9 cellular contexts compared by ENCODE assay signal in the genomic region with DNA sequence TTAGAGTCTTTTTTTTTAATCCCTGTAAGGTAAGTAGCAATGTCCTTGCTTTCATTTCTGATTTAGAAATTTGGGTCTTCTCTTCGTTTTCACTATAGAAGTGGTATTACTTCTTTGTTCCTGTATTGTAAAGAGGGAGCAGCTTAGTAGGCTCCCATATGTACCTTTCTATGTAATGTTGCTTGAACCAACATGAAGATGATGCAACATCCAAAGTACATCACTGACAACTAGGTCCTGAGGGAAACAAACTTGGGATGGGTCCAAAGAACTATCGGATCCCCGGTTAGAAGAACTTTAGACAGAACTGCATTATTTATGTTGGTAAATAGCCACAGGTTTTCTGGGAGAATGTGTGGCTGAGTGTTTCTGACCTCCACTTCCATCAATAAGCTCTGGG. TPM values are rescaled to one million over a fixed set of nuclear protein-coding genes. Genes with fewer than 3 reads are reported as not detected.
DNase-seq lines count a peak whose midpoint lies in the region; ATAC-seq, FAIRE-seq and TF ChIP-seq lines count a peak whose summit lies in the region.
"Not testable (repeated sequence)": the region's sequence is repeated elsewhere in the genome, so short reads cannot be mapped to it uniquely, and the experiment has no call there.
"Had no signal": no experiment of that assay in that cellular context is flagged by ENCODE, and none has a peak within 500 bp of the region (broad histone marks: within the 10 kb centered on the region; RNA-seq: fewer than 3 reads in every experiment).

No MANE protein-coding gene starts in this region.

- H3K36me3 Mint-ChIP-seq in astrocyte (ENCODE audit: low read depth, unreplicated experiment) = not testable (repeated sequence)

- H3K9me3 ChIP-seq in astrocyte (ENCODE audit: insufficient read depth, low read depth, low read length); K562 (replicated peaks; ENCODE audit: control insufficient read depth, insufficient read depth, low read depth, low read length); keratinocyte (ENCODE audit: control insufficient read depth, low read depth, low read length); HepG2 (ENCODE audit: low read length); right lobe of liver: not testable (repeated sequence)

- DNase-seq in astrocyte (ENCODE audit: low read depth); K562 (ENCODE audit: extremely low read depth in 1 of 4, low spot score in 3 of 4); bronchial epithelial cell (ENCODE audit: low read depth); keratinocyte (ENCODE audit: low read depth, low spot score); left lobe of liver (ENCODE audit: low spot score); HepG2 (ENCODE audit: low spot score); right lobe of liver: not testable (repeated sequence)

- not testable (repeated sequence) for TF ChIP-seq POLR2A in K562 (conservative IDR thresholded peaks at IDR 0.05); HepG2 (IDR thresholded peaks at IDR 0.05; ENCODE audit: insufficient read depth in 1 of 2, low read depth in 2 of 2, low read length in 2 of 2); right lobe of liver (IDR thresholded peaks at IDR 0.05)

- not testable (repeated sequence) for H3K27me3 Mint-ChIP-seq in astrocyte (ENCODE audit: low read depth, unreplicated experiment)

- H3K9me1 ChIP-seq in K562 (ENCODE audit: control insufficient read depth, insufficient read depth, low read length); keratinocyte (ENCODE audit: control insufficient read depth, extremely low read depth, insufficient read depth, low read length): not testable (repeated sequence)

- WGBS in K562 (ENCODE audit: insufficient coverage, low coverage, missing lambda C conversion rate) = no CpG with 5 or more reads among the region's 3 CpGs
- WGBS in HepG2 (ENCODE audit: low lambda C conversion rate) = no CpG with 5 or more reads among the region's 3 CpGs
- no CpG with 5 or more reads among the region's 3 CpGs for WGBS in right lobe of liver (ENCODE audit: insufficient coverage, low coverage, low lambda C conversion rate, missing lambda C conversion rate)

- TF ChIP-seq RAD21 in K562 (CRISPR knock-in tag; conservative IDR thresholded peaks at IDR 0.05 in 1 of 2, IDR thresholded peaks at IDR 0.05 in 1 of 2); HepG2 (CRISPR knock-in tag; IDR thresholded peaks at IDR 0.05): not testable (repeated sequence)

- not testable (repeated sequence) for H3K9ac ChIP-seq in astrocyte (ENCODE audit: low read length); K562 (ENCODE audit: insufficient read depth in 1 of 2, low read depth in 2 of 2, low read length in 2 of 2); keratinocyte (ENCODE audit: control insufficient read depth, extremely low read depth, insufficient read depth, low read length); HepG2 (ENCODE audit: insufficient read depth, low read depth, low read length)

- CTCF ChIA-PET in K562 (lab: Yijun Ruan, JAX; ENCODE audit: low intra/inter-chr PET ratio); HepG2 (lab: Yijun Ruan, JAX; ENCODE audit: low intra/inter-chr PET ratio, low total read pairs): not testable (repeated sequence)

- H2AFZ ChIP-seq in astrocyte (ENCODE audit: low read depth, low read length); K562 (ENCODE audit: low read depth, low read length); keratinocyte (ENCODE audit: control insufficient read depth, low read length); HepG2 (ENCODE audit: low read length): not testable (repeated sequence)

- not testable (repeated sequence) for H3K4me1 ChIP-seq in astrocyte (ENCODE audit: insufficient read depth, low read length); K562 (replicated peaks in 1 of 2; ENCODE audit: control insufficient read depth in 2 of 2, insufficient read depth in 2 of 2, low read length in 2 of 2); keratinocyte (ENCODE audit: control insufficient read depth, extremely low read depth, insufficient read depth, low read length); HepG2 (ENCODE audit: insufficient read depth, low read length); right lobe of liver

- H3K4me3 Mint-ChIP-seq in astrocyte (ENCODE audit: unreplicated experiment) = not testable (repeated sequence)

- intact Hi-C loops in K562 (cut with micrococcal nuclease); HepG2 (cut with micrococcal nuclease; ENCODE audit: unreplicated experiment); right lobe of liver (cut with DNase I): not testable (repeated sequence)

- H4K20me1 ChIP-seq in astrocyte (ENCODE audit: insufficient read depth, low read length); K562 (replicated peaks; ENCODE audit: control insufficient read depth, insufficient read depth, low read length); keratinocyte (ENCODE audit: control insufficient read depth, extremely low read depth, insufficient read depth, low read length); HepG2 (ENCODE audit: insufficient read depth, low read length): not testable (repeated sequence)

- in situ Hi-C loops in K562 (cut with MboI); HepG2 (cut with HindIII; ENCODE audit: extremely low pct_ligation_motif_present, low pct_unique_long_range_greater_than_20kb): not testable (repeated sequence)

- dilution Hi-C loops in keratinocyte (cut with MboI; ENCODE audit: extremely low pct_ligation_motif_present, low sequenced_read_pairs) = not testable (repeated sequence)

- POLR2A ChIA-PET in K562 (lab: Yijun Ruan, JAX); HepG2 (lab: Yijun Ruan, JAX): not testable (repeated sequence)

- not testable (repeated sequence) for H3K9me3 Mint-ChIP-seq in astrocyte (ENCODE audit: unreplicated experiment)

- H3K27ac Mint-ChIP-seq in astrocyte (ENCODE audit: unreplicated experiment) = not testable (repeated sequence)

- BruUV-seq in K562 (replicated peaks; lab: Mats Ljungman, UMichigan); HepG2 (replicated peaks; lab: Mats Ljungman, UMichigan): not testable (repeated sequence)

- not testable (repeated sequence) for TF ChIP-seq EP300 in K562 (IDR thresholded peaks at IDR 0.05; ENCODE audit: low read length); HepG2 (IDR thresholded peaks at IDR 0.05; ENCODE audit: low read depth in 2 of 2, low read length in 2 of 2); HepG2 (CRISPR knock-in tag; IDR thresholded peaks at IDR 0.05; ENCODE audit: borderline replicate concordance)

- FAIRE-seq in astrocyte (lab: Jason Lieb, UNC) (peak; percentile 94), K562 (lab: Jason Lieb, UNC) (peak; percentile 79), bronchial epithelial cell (lab: Jason Lieb, UNC) (peak; percentile 96), keratinocyte (lab: Jason Lieb, UNC) (peak; percentile 29), HepG2 (lab: Jason Lieb, UNC) (peak; percentile 95)

- H3K27ac ChIP-seq in astrocyte (ENCODE audit: low read depth, low read length); K562 (ENCODE audit: extremely low read depth, low read depth, low read length); keratinocyte (ENCODE audit: control insufficient read depth, insufficient read depth, low read length); HepG2 (ENCODE audit: extremely low read length, insufficient read depth, low read length); right lobe of liver: not testable (repeated sequence)

- H3K79me2 ChIP-seq in astrocyte (ENCODE audit: insufficient read depth, low read length); K562 (ENCODE audit: control insufficient read depth, insufficient read depth, low read length); keratinocyte (ENCODE audit: control insufficient read depth, insufficient read depth, low read length); HepG2 (ENCODE audit: insufficient read depth, low read length): not testable (repeated sequence)

- not testable (repeated sequence) for H3K36me3 ChIP-seq in astrocyte (ENCODE audit: insufficient read depth, low read length); K562 (ENCODE audit: control insufficient read depth, insufficient read depth, low read length); bronchial epithelial cell (ENCODE audit: control insufficient read depth, insufficient read depth, low read length); keratinocyte (ENCODE audit: control insufficient read depth in 2 of 2, extremely low read depth in 1 of 2, insufficient read depth in 2 of 2, low read length in 2 of 2); HepG2 (replicated peaks in 1 of 2; ENCODE audit: control insufficient read depth in 1 of 2, insufficient read depth in 2 of 2, low read length in 2 of 2); right lobe of liver

- not testable (repeated sequence) for H3K4me1 Mint-ChIP-seq in astrocyte (ENCODE audit: low read depth, unreplicated experiment)

- not testable (repeated sequence) for H3K27me3 ChIP-seq in astrocyte (ENCODE audit: insufficient read depth, low read length); K562 (ENCODE audit: control insufficient read depth in 2 of 2, insufficient read depth in 2 of 2, low read length in 2 of 2); bronchial epithelial cell (ENCODE audit: control insufficient read depth, insufficient read depth, low read length); keratinocyte (ENCODE audit: control insufficient read depth, extremely low read depth, insufficient read depth, low read length); HepG2 (ENCODE audit: control insufficient read depth in 1 of 2, insufficient read depth in 2 of 2, low read length in 2 of 2); right lobe of liver

- not testable (repeated sequence) for H3K4me2 ChIP-seq in astrocyte (ENCODE audit: low read length); K562 (ENCODE audit: insufficient read depth, low read length); keratinocyte (ENCODE audit: control insufficient read depth, extremely low read depth, insufficient read depth, low read depth, low read length); HepG2 (ENCODE audit: low read depth, low read length)

- not testable (repeated sequence) for H3K4me3 ChIP-seq in astrocyte (ENCODE audit: insufficient read depth, low read depth, low read length); K562; bronchial epithelial cell (ENCODE audit: low read depth, low read length); keratinocyte (ENCODE audit: control insufficient read depth in 2 of 3, extremely low read depth in 1 of 3, insufficient read depth in 2 of 3, low read depth in 1 of 3, low read length in 3 of 3); HepG2 (replicated peaks in 1 of 3; ENCODE audit: insufficient read depth in 1 of 3, low read depth in 2 of 3, low read length in 3 of 3); right lobe of liver

- not testable (repeated sequence) for TF ChIP-seq CTCF in astrocyte (IDR thresholded peaks at IDR 0.05; ENCODE audit: insufficient read depth, low read depth, low read length); K562 (IDR thresholded peaks at IDR 0.05 in 2 of 3, conservative IDR thresholded peaks at IDR 0.05 in 1 of 3; ENCODE audit: insufficient read depth in 2 of 3, low read depth in 1 of 3, low read length in 3 of 3); bronchial epithelial cell (IDR thresholded peaks at IDR 0.05; ENCODE audit: insufficient read depth, low read length, severe bottlenecking); keratinocyte (optimal IDR thresholded peaks at IDR 0.05 in 1 of 3, IDR thresholded peaks at IDR 0.05 in 1 of 3, conservative IDR thresholded peaks at IDR 0.05 in 1 of 3; ENCODE audit: extremely low read depth in 1 of 3, insufficient read depth in 2 of 3, low read length in 3 of 3); HepG2 (CRISPR knock-in tag; IDR thresholded peaks at IDR 0.05); right lobe of liver (IDR thresholded peaks at IDR 0.05)

- not testable (repeated sequence) for ATAC-seq in K562
- ATAC-seq in left lobe of liver = peak; percentile 79
- ATAC-seq in HepG2 = peak; percentile 89
- peak; percentile 71 to 86 (median 80) for ATAC-seq in right lobe of liver

RNA-seq across cellular contexts. Expression of gene PNMA6A, which starts 45.5 kb away (rescaled TPM):
- total RNA-seq in astrocyte (1.9 and 2.0 TPM in 2 replicates), K562 (2014; rRNA removed) (5.4 and 6.7 TPM in 2 replicates), K562 (2014; rRNA removed; fragmentation: Illumina TruSeq; extraction: Trizol) (0.73 and 1.2 TPM in 2 replicates), K562 (2015; rRNA removed; fragmentation: Illumina TruSeq; extraction: Trizol) (3.9 and 5.0 TPM in 2 replicates), K562 (2021) (6.3 and 6.9 TPM in 2 replicates), bronchial epithelial cell (0.53 and 0.77 TPM in 2 replicates), left lobe of liver (4.0 TPM), HepG2 (2016; rRNA removed; fragmentation: Illumina TruSeq; extraction: Trizol) (0.08 and 0.11 TPM in 2 replicates), right lobe of liver (10 to 100 TPM in 2 of 6 experiments, 1 to 10 TPM in 4; 2.4 to 22.5 (median 7.1) TPM)
- total RNA-seq in K562 (2011; cell fraction: chromatin; rRNA removed; ENCODE audit: low replicate concordance) = 1.6 and 3.4 TPM in 2 replicates
- total RNA-seq in K562 (2011; cell fraction: nucleolus; rRNA removed) = 2.5 and 4.0 TPM in 2 replicates
- 2.1 and 2.6 TPM in 2 replicates for total RNA-seq in K562 (2011; cell fraction: nucleoplasm; rRNA removed)
- polyA plus RNA-seq in K562 (2011; rRNA removed) (0.83 and 1.0 TPM in 2 replicates), K562 (2014; fragmentation: Illumina TruSeq; extraction: Trizol) (1.3 and 2.6 TPM in 2 replicates), K562 (2014; fragmentation: Nextera tagmentation; extraction: Ambion mirVana) (under 1 TPM; 0.10 to 0.13 TPM), K562 (2014; rRNA removed) (4.2 and 4.9 TPM in 2 replicates), keratinocyte (0.14 to 0.41 TPM (median 0.16 TPM) in 3 replicates), HepG2 (2011; rRNA removed) (0.66 and 1.1 TPM in 2 replicates)
- polyA plus RNA-seq in K562 (2011; cell fraction: cytosol; rRNA removed) = 1.0 and 2.3 TPM in 2 replicates
- polyA plus RNA-seq in K562 (2011; cell fraction: nucleus; rRNA removed) = 2.5 and 4.9 TPM in 2 replicates
- polyA plus RNA-seq in K562 (2012) = 5.4 and 10.1 TPM in 2 replicates
- polyA minus RNA-seq in K562 (2011; rRNA and poly(A)+ RNA removed) = 0.42 TPM in 2 replicates
- polyA minus RNA-seq in K562 (2011; cell fraction: cytosol; rRNA and poly(A)+ RNA removed) = 0.48 TPM in 1 of 2 replicates, not detected in the other
- polyA minus RNA-seq in K562 (2011; cell fraction: nucleus; rRNA and poly(A)+ RNA removed) = 1.1 and 1.2 TPM in 2 replicates
- not detected for polyA plus RNA-seq in keratinocyte (2011; ENCODE audit: low read depth)
- 0.12 and 0.32 TPM in 2 replicates for polyA plus RNA-seq in keratinocyte (2011; cell fraction: cytosol; rRNA removed)
- polyA plus RNA-seq in keratinocyte (2011; cell fraction: nucleus; rRNA removed) = 0.27 and 0.72 TPM in 2 replicates
- 0.13 and 0.34 TPM in 2 replicates for polyA plus RNA-seq in keratinocyte (2012; ENCODE audit: low replicate concordance)
- polyA minus RNA-seq in keratinocyte = 0.23 to 0.43 TPM in 2 of 3 replicates, not detected in the other
- 1.2 TPM for polyA minus RNA-seq in keratinocyte (2011; cell fraction: cytosol; rRNA and poly(A)+ RNA removed)
- 0.21 and 0.31 TPM in 2 replicates for polyA minus RNA-seq in keratinocyte (2011; cell fraction: nucleus; rRNA and poly(A)+ RNA removed)
- not detected in 2 replicates for total RNA-seq in HepG2 (2016; cell fraction: cytosol; rRNA removed; fragmentation: Illumina TruSeq; extraction: Trizol; ENCODE audit: low read depth)
- total RNA-seq in HepG2 (2016; cell fraction: insoluble cytoplasmic fraction; rRNA removed; fragmentation: Illumina TruSeq; extraction: Trizol) = 0.15 TPM in 1 of 2 replicates, not detected in the other
- not detected in 2 replicates for total RNA-seq in HepG2 (2016; cell fraction: membrane; rRNA removed; fragmentation: Illumina TruSeq; extraction: Trizol)
- not detected in 2 replicates for total RNA-seq in HepG2 (2016; cell fraction: nucleus; rRNA removed; fragmentation: Illumina TruSeq; extraction: Trizol)
- 0.72 and 0.90 TPM in 2 replicates for polyA plus RNA-seq in HepG2 (2011; cell fraction: cytosol; rRNA removed)
- polyA plus RNA-seq in HepG2 (2011; cell fraction: nucleus; rRNA removed) = 4.1 and 4.9 TPM in 2 replicates
- polyA plus RNA-seq in HepG2 (2012) = 0.72 and 0.75 TPM in 2 replicates
- not detected in 2 replicates for polyA plus RNA-seq in HepG2 (2016; cell fraction: cytosol; fragmentation: Illumina TruSeq; extraction: Trizol; ENCODE audit: low read depth)
- polyA plus RNA-seq in HepG2 (2016; cell fraction: insoluble cytoplasmic fraction; fragmentation: Illumina TruSeq; extraction: Trizol; ENCODE audit: low read depth) = 0.20 TPM in 1 of 2 replicates, not detected in the other
- polyA plus RNA-seq in HepG2 (2016; cell fraction: membrane; fragmentation: Illumina TruSeq; extraction: Trizol; ENCODE audit: low read depth) = 0.09 and 0.10 TPM in 2 replicates
- 0.20 TPM in 1 of 2 replicates, not detected in the other for polyA plus RNA-seq in HepG2 (2016; cell fraction: nucleus; fragmentation: Illumina TruSeq; extraction: Trizol; ENCODE audit: insufficient read depth, low read depth)
- polyA minus RNA-seq in HepG2 (2011; rRNA and poly(A)+ RNA removed; ENCODE audit: low replicate concordance) = 0.90 TPM in 1 of 2 replicates, not detected in the other
- polyA minus RNA-seq in HepG2 (2011; cell fraction: cytosol; rRNA and poly(A)+ RNA removed) = 0.40 and 0.44 TPM in 2 replicates
- polyA minus RNA-seq in HepG2 (2011; cell fraction: nucleus; rRNA and poly(A)+ RNA removed) = 0.64 and 1.2 TPM in 2 replicates
- total RNA-seq: Caco-2; CD4-positive, CD25-positive, alpha-beta regulatory T cell had no signal
